29 cellular contexts compared by ENCODE assay signal in genomic region chr13:94387047-94387446, GRCh38.
"Had no signal": no experiment of that assay in that cellular context is flagged by ENCODE, and none has a peak within 500 bp of the region (broad histone marks: within the 10 kb centered on the region; RNA-seq: fewer than 3 reads in every experiment).

No MANE protein-coding gene starts in this region.

- ATAC-seq: natural killer cell treated with Interleukin-12 subunit alpha and Interleukin-12 subunit beta and Interleukin-15 and Interleukin-18, amount 100 ng/mL, for 72 hours; psoas muscle; right cardiac atrium; right lobe of liver; stimulated activated naive B cell treated with anti-CD40 and anti-IgM and Interleukin-4, amounts not matched to agents 10 μg/mL and 1 μg/mL and 100 μg/mL, for 72 hours; upper lobe of right lung had no signal

- H3K36me3 ChIP-seq: ovary, right lobe of liver, sigmoid colon, stomach, thoracic aorta, thyroid gland, tibial nerve, upper lobe of right lung, vagina had no signal

- DNase-seq: naive B cell; nephron progenitor cell; occipital lobe; ovary; posterior cingulate gyrus; psoas muscle; right cardiac atrium; right lobe of liver; sigmoid colon; small intestine; stimulated activated CD4-positive, alpha-beta T cell treated with anti-CD3 and anti-CD28 coated beads, Interleukin-15, amount 100 ng/mL, for 24 hours; stimulated activated CD4-positive, alpha-beta T cell treated with anti-CD3 and anti-CD28 coated beads, Interleukin-2, amount 100 ng/mL, for 24 hours; stimulated activated CD4-positive, alpha-beta T cell treated with anti-CD3 and anti-CD28 coated beads, Interleukin-2, amount 100 ng/mL, for 48 hours; stimulated activated CD4-positive, alpha-beta T cell treated with anti-CD3 and anti-CD28 coated beads, Interleukin-4, amount 100 ng/mL, for 24 hours; stimulated activated naive B cell treated with anti-CD40 and anti-IgM and Interleukin-4, amounts not matched to agents 10 μg/mL and 1 μg/mL and 100 μg/mL, for 72 hours; stimulated activated naive CD4-positive, alpha-beta T cell treated with Interleukin-2 at 50 U/mL for 16 hours; stomach; thyroid gland; trophoblast cell; upper lobe of right lung had no signal

- H3K27me3 Mint-ChIP-seq: progenitor cell of endocrine pancreas; stimulated activated naive CD8-positive, alpha-beta T cell treated with anti-CD3 and anti-CD28 coated beads, Interleukin-15, Interleukin-2, amounts not matched to agents 100 ng/mL and 50 ng/mL, for 24 hours had no signal

- H3K79me2 ChIP-seq: parathyroid adenoma had no signal

- H3K27ac ChIP-seq: ovary, parathyroid adenoma, psoas muscle, right lobe of liver, sigmoid colon, stomach, thoracic aorta, thyroid gland, tibial nerve, upper lobe of right lung, vagina had no signal

- H3K4me3 ChIP-seq: ovary, psoas muscle, right lobe of liver, sigmoid colon, stomach, thoracic aorta, thyroid gland, tibial nerve, upper lobe of right lung, vagina had no signal

- H3K4me1 Mint-ChIP-seq: naive B cell; stimulated activated naive B cell treated with anti-CD40 and anti-IgM and Interleukin-4, amounts not matched to agents 10 μg/mL and 1 μg/mL and 100 μg/mL, for 72 hours had no signal

- H3K36me3 Mint-ChIP-seq: naive B cell; naive thymus-derived CD8-positive, alpha-beta T cell; natural killer cell treated with Interleukin-12 subunit alpha and Interleukin-12 subunit beta and Interleukin-15 and Interleukin-18, amount 100 ng/mL, for 72 hours; stimulated activated naive B cell treated with anti-CD40 and anti-IgM and Interleukin-4, amounts not matched to agents 10 μg/mL and 1 μg/mL and 100 μg/mL, for 72 hours had no signal

- H3K27me3 ChIP-seq: ovary, right lobe of liver, sigmoid colon, stomach, thyroid gland, tibial nerve, upper lobe of right lung, vagina had no signal

- H3K4me3 Mint-ChIP-seq: naive B cell; natural killer cell treated with Interleukin-12 subunit alpha and Interleukin-12 subunit beta and Interleukin-15 and Interleukin-18, amount 100 ng/mL, for 72 hours; nephron progenitor cell; neural crest cell; stimulated activated naive B cell treated with anti-CD40 and anti-IgM and Interleukin-4, amounts not matched to agents 10 μg/mL and 1 μg/mL and 100 μg/mL, for 72 hours; stimulated activated naive CD8-positive, alpha-beta T cell treated with anti-CD3 and anti-CD28 coated beads, Interleukin-15, Interleukin-2, amounts not matched to agents 100 ng/mL and 50 ng/mL, for 24 hours had no signal

- H3K4me1 ChIP-seq: parathyroid adenoma, psoas muscle, right lobe of liver, stomach, thyroid gland, tibial nerve, upper lobe of right lung, vagina had no signal

- H3K9ac ChIP-seq: parathyroid adenoma had no signal

- H2AFZ ChIP-seq: parathyroid adenoma had no signal

- H3K27ac Mint-ChIP-seq: naive B cell; natural killer cell treated with Interleukin-12 subunit alpha and Interleukin-12 subunit beta and Interleukin-15 and Interleukin-18, amount 100 ng/mL, for 72 hours; nephron progenitor cell; progenitor cell of endocrine pancreas; stimulated activated naive B cell treated with anti-CD40 and anti-IgM and Interleukin-4, amounts not matched to agents 10 μg/mL and 1 μg/mL and 100 μg/mL, for 72 hours; stimulated activated naive CD8-positive, alpha-beta T cell treated with anti-CD3 and anti-CD28 coated beads, Interleukin-15, Interleukin-2, amounts not matched to agents 100 ng/mL and 50 ng/mL, for 24 hours had no signal

- H3K9me3 ChIP-seq: ovary, psoas muscle, right lobe of liver, sigmoid colon, stomach, thoracic aorta, thyroid gland, tibial nerve, upper lobe of right lung, vagina had no signal

- H3K9me3 Mint-ChIP-seq: naive B cell; naive thymus-derived CD8-positive, alpha-beta T cell; natural killer cell treated with Interleukin-12 subunit alpha and Interleukin-12 subunit beta and Interleukin-15 and Interleukin-18, amount 100 ng/mL, for 72 hours; neural crest cell; stimulated activated naive B cell treated with anti-CD40 and anti-IgM and Interleukin-4, amounts not matched to agents 10 μg/mL and 1 μg/mL and 100 μg/mL, for 72 hours; stimulated activated naive CD8-positive, alpha-beta T cell treated with anti-CD3 and anti-CD28 coated beads, Interleukin-15, Interleukin-2, amounts not matched to agents 100 ng/mL and 50 ng/mL, for 24 hours had no signal
